In genomic region chr2:100274076-100274475, GRCh38 we compare ENCODE assay signal across 2 cellular contexts.
TF ChIP-seq lines count a peak whose summit lies in the region.

No MANE protein-coding gene starts in this region.

TF ChIP-seq in GM23338, 12 proteins besides CTCF, POLR2A, EP300 and RAD21:
- TF ChIP-seq, protein P1, sequence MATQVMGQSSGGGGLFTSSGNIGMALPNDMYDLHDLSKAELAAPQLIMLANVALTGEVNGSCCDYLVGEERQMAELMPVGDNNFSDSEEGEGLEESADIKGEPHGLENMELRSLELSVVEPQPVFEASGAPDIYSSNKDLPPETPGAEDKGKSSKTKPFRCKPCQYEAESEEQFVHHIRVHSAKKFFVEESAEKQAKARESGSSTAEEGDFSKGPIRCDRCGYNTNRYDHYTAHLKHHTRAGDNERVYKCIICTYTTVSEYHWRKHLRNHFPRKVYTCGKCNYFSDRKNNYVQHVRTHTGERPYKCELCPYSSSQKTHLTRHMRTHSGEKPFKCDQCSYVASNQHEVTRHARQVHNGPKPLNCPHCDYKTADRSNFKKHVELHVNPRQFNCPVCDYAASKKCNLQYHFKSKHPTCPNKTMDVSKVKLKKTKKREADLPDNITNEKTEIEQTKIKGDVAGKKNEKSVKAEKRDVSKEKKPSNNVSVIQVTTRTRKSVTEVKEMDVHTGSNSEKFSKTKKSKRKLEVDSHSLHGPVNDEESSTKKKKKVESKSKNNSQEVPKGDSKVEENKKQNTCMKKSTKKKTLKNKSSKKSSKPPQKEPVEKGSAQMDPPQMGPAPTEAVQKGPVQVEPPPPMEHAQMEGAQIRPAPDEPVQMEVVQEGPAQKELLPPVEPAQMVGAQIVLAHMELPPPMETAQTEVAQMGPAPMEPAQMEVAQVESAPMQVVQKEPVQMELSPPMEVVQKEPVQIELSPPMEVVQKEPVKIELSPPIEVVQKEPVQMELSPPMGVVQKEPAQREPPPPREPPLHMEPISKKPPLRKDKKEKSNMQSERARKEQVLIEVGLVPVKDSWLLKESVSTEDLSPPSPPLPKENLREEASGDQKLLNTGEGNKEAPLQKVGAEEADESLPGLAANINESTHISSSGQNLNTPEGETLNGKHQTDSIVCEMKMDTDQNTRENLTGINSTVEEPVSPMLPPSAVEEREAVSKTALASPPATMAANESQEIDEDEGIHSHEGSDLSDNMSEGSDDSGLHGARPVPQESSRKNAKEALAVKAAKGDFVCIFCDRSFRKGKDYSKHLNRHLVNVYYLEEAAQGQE (IDR thresholded peaks at IDR 0.05; ENCODE audit: unreplicated experiment), result no peak
- TF ChIP-seq STAT1 (IDR thresholded peaks at IDR 0.05; ENCODE audit: unreplicated experiment) (no peak), JUNB (IDR thresholded peaks at IDR 0.05; ENCODE audit: unreplicated experiment) (no peak), ZNF114 (CRISPR knock-in tag; IDR thresholded peaks at IDR 0.05) (no peak), EZH2phosphoT487 (IDR thresholded peaks at IDR 0.05; ENCODE audit: unreplicated experiment) (no peak), CREB1 (CRISPR knock-in tag; IDR thresholded peaks at IDR 0.05; ENCODE audit: low read depth) (no peak), NANOG (IDR thresholded peaks at IDR 0.05; ENCODE audit: borderline replicate concordance) (no peak), EZH2 (IDR thresholded peaks at IDR 0.05; ENCODE audit: low read depth, unreplicated experiment) (no peak), ETS1 (IDR thresholded peaks at IDR 0.05) (no peak)
- TF ChIP-seq, protein P2, sequence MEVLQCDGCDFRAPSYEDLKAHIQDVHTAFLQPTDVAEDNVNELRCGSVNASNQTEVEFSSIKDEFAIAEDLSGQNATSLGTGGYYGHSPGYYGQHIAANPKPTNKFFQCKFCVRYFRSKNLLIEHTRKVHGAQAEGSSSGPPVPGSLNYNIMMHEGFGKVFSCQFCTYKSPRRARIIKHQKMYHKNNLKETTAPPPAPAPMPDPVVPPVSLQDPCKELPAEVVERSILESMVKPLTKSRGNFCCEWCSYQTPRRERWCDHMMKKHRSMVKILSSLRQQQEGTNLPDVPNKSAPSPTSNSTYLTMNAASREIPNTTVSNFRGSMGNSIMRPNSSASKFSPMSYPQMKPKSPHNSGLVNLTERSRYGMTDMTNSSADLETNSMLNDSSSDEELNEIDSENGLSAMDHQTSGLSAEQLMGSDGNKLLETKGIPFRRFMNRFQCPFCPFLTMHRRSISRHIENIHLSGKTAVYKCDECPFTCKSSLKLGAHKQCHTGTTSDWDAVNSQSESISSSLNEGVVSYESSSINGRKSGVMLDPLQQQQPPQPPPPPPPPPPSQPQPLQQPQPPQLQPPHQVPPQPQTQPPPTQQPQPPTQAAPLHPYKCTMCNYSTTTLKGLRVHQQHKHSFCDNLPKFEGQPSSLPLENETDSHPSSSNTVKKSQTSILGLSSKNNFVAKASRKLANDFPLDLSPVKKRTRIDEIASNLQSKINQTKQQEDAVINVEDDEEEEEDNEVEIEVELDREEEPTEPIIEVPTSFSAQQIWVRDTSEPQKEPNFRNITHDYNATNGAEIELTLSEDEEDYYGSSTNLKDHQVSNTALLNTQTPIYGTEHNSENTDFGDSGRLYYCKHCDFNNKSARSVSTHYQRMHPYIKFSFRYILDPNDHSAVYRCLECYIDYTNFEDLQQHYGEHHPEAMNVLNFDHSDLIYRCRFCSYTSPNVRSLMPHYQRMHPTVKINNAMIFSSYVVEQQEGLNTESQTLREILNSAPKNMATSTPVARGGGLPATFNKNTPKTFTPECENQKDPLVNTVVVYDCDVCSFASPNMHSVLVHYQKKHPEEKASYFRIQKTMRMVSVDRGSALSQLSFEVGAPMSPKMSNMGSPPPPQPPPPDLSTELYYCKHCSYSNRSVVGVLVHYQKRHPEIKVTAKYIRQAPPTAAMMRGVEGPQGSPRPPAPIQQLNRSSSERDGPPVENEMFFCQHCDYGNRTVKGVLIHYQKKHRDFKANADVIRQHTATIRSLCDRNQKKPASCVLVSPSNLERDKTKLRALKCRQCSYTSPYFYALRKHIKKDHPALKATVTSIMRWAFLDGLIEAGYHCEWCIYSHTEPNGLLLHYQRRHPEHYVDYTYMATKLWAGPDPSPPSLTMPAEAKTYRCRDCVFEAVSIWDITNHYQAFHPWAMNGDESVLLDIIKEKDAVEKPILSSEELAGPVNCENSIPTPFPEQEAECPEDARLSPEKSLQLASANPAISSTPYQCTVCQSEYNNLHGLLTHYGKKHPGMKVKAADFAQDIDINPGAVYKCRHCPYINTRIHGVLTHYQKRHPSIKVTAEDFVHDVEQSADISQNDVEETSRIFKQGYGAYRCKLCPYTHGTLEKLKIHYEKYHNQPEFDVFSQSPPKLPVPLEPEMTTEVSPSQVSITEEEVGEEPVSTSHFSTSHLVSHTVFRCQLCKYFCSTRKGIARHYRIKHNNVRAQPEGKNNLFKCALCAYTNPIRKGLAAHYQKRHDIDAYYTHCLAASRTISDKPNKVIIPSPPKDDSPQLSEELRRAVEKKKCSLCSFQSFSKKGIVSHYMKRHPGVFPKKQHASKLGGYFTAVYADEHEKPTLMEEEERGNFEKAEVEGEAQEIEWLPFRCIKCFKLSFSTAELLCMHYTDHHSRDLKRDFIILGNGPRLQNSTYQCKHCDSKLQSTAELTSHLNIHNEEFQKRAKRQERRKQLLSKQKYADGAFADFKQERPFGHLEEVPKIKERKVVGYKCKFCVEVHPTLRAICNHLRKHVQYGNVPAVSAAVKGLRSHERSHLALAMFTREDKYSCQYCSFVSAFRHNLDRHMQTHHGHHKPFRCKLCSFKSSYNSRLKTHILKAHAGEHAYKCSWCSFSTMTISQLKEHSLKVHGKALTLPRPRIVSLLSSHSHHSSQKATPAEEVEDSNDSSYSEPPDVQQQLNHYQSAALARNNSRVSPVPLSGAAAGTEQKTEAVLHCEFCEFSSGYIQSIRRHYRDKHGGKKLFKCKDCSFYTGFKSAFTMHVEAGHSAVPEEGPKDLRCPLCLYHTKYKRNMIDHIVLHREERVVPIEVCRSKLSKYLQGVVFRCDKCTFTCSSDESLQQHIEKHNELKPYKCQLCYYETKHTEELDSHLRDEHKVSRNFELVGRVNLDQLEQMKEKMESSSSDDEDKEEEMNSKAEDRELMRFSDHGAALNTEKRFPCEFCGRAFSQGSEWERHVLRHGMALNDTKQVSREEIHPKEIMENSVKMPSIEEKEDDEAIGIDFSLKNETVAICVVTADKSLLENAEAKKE (CRISPR knock-in tag; IDR thresholded peaks at IDR 0.05), result no peak

TF ChIP-seq in K562, 482 proteins besides CTCF, POLR2A, EP300 and RAD21:
- TF ChIP-seq FOXO4 (CRISPR knock-in tag; IDR thresholded peaks at IDR 0.05) (no peak), ZBTB5 (IDR thresholded peaks at IDR 0.05) (no peak), L3MBTL2 (IDR thresholded peaks at IDR 0.05) (peak; percentile 40; the same call in 1 of the 2 replicates), PTRF (tag; IDR thresholded peaks at IDR 0.05) (no peak)
